9 cellular contexts compared by ENCODE assay signal in the genomic region with DNA sequence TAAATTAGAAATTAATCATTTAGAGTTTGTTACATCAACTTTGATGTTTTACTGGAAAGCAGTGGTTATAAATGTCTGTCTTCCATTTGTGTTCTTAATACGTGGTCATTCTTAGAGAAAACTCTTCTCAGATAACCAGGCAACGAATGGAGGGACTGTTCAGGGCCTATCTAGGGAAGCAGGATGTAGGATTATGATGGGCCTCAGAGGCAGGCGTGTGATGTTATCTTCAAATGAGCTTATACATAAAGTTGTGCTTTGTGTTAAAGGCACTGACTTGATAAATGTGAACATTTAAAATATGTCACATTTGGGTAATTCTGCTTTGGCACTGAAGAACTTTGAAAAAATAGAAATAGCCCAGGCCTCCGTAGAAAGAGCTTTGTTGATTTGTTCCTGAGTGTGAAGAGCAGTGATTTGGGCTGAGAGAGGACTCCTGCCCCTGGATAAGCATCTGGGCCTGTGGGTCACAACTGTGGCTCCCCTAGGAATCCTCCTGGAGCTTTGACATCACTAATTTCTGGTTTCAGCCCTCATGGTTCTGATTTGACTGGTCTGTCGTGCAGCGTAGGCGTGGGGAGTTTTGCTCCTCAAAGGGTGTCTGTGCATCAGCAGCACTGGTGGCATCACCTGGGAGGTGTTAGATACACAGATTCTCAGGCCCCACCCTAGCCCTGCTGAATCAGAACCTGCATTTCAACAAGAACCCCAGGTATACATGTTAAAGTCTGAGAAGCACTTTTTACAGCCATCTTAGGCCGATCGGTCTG. TPM values are rescaled to one million over a fixed set of nuclear protein-coding genes. Genes with fewer than 3 reads are reported as not detected.
DNase-seq lines count a peak whose midpoint lies in the region; ATAC-seq lines count a peak whose summit lies in the region.
"Had no signal": no experiment of that assay in that cellular context is flagged by ENCODE, and none has a peak within 500 bp of the region (broad histone marks: within the 10 kb centered on the region; RNA-seq: fewer than 3 reads in every experiment).

No MANE protein-coding gene starts in this region.

- H4K20me1 ChIP-seq in Karpas-422 (ENCODE audit: insufficient read depth, low read depth, low read length), result no peaks in the 10 kb centered on the region

- peak overlapping the region; percentile 13 for H3K27ac ChIP-seq in Karpas-422 (ENCODE audit: low read length)
- H3K27ac ChIP-seq: spleen had no signal

- no peaks in the 10 kb centered on the region for H3K27me3 ChIP-seq in Karpas-422 (ENCODE audit: low read length)
- H3K27me3 ChIP-seq: spleen had no signal

- peaks cover 48% of the 10 kb centered on the region for H3K4me1 ChIP-seq in Karpas-422 (ENCODE audit: low read length)

- no peaks in the 10 kb centered on the region for H3K9me2 ChIP-seq in Karpas-422 (replicated peaks; ENCODE audit: insufficient read depth, low read length)

- H3K4me3 ChIP-seq in Karpas-422 (ENCODE audit: low read length), result no peak overlapping the region
- H3K4me3 ChIP-seq: spleen had no signal

- H2AFZ ChIP-seq in Karpas-422 (ENCODE audit: low read length), result no peak overlapping the region

- H3K36me3 ChIP-seq in Karpas-422 (ENCODE audit: insufficient read depth, low read length), result peaks cover 51% of the 10 kb centered on the region
- H3K36me3 ChIP-seq: spleen had no signal

- H3K79me2 ChIP-seq in Karpas-422 (ENCODE audit: low read length), result peaks cover 100% of the 10 kb centered on the region

- ATAC-seq in GM18858 (IDR thresholded peaks at IDR 0.05; ENCODE audit: unreplicated experiment) (peak; percentile 76), GM21825 (IDR thresholded peaks at IDR 0.05; ENCODE audit: unreplicated experiment) (peak; percentile 84)

- H3K9ac ChIP-seq in Karpas-422 (ENCODE audit: low read length), result no peak overlapping the region

- DNase-seq in Karpas-422 (no peak), NCI-H2081 treated with DMSO at 0.1 percent for 48 hours (lab: John Stamatoyannopoulos, UW) (no peak), EL (no peak), cortex of kidney (lab: John Stamatoyannopoulos, UW) (no peak), glomerular visceral epithelial cell (ENCODE audit: extremely low spot score) (no peak)
- peak; percentile 45 for DNase-seq in stimulated activated CD4-positive, alpha-beta T cell treated with anti-CD3 and anti-CD28 coated beads, Interleukin-12 subunit alpha, Interleukin-12 subunit beta, amount 100 ng/mL, for 4 hours
- DNase-seq: spleen had no signal

- H3K9me3 ChIP-seq in Karpas-422 (ENCODE audit: low read length), result no peaks in the 10 kb centered on the region

- no peak overlapping the region for H3K4me2 ChIP-seq in Karpas-422 (ENCODE audit: low read depth, low read length, poor library complexity, severe bottlenecking)

RNA-seq across cellular contexts. Expression of gene SAMD4A, which starts 55.4 kb away (rescaled TPM):
- total RNA-seq in Karpas-422 (2014; rRNA removed; shearing (Covaris generic); ENCODE audit: low replicate concordance), result 77.2 and 94.7 TPM in 2 replicates
